ENCODE assay signal across 9 cellular contexts in genomic region chr14:23327947-23328744, GRCh38. TPM values are rescaled to one million over a fixed set of nuclear protein-coding genes. Genes with fewer than 3 reads are reported as not detected.
DNase-seq lines count a peak whose midpoint lies in the region; ATAC-seq and TF ChIP-seq lines count a peak whose summit lies in the region.
"Had no signal": no experiment of that assay in that cellular context is flagged by ENCODE, and none has a peak within 500 bp of the region (broad histone marks: within the 10 kb centered on the region; RNA-seq: fewer than 3 reads in every experiment).

No MANE protein-coding gene starts in this region.

- no peak overlapping the region for H3K4me3 ChIP-seq in sigmoid colon
- H3K4me3 ChIP-seq: BLaER1 had no signal

- TF ChIP-seq POLR2A in sigmoid colon (IDR thresholded peaks at IDR 0.05): no peak

- WGBS in sigmoid colon, 2 donors: 32 to 48% methylated on average over 4 of the region's 4 CpGs

- TF ChIP-seq CTCF in sigmoid colon (IDR thresholded peaks at IDR 0.05): peak; percentile 77 to 90 (median 85)

- H3K4me1 ChIP-seq in sigmoid colon: peaks cover 0 to 14% (median 5%) of the 10 kb centered on the region in 4 donors

- intact Hi-C loops in left ventricle myocardium superior (cut with micrococcal nuclease): loop anchor here (10.0 kb wide), 1 partner anchor 127 kb away; no protein-coding TSS in a partner anchor
- intact Hi-C loops in sigmoid colon (cut with DNase I): loop anchor here (1.0 to 10.0 kb wide), 3 partner anchors 52 to 227 kb away; partner anchors contain the start of genes NGDN, THTPA and ZFHX2

- no peak for TF ChIP-seq EP300 in sigmoid colon (IDR thresholded peaks at IDR 0.05)

- ATAC-seq in left ventricle myocardium superior: peak; percentile 68
- no peak for ATAC-seq in HG02763 (IDR thresholded peaks at IDR 0.05; ENCODE audit: unreplicated experiment)

- peaks cover 17 to 26% (median 19%) of the 10 kb centered on the region in 4 donors for H3K36me3 ChIP-seq in sigmoid colon

- H3K27me3 ChIP-seq in sigmoid colon: no peaks in the 10 kb centered on the region
- H3K27me3 ChIP-seq: BLaER1 had no signal

- DNase-seq in NCI-H187 (lab: John Stamatoyannopoulos, UW): peak; percentile 20 to 50
- DNase-seq in NCI-H187 treated with DMSO at 0.1 percent for 48 hours (lab: John Stamatoyannopoulos, UW): no peak
- DNase-seq in NCI-H1092 treated with DMSO at 0.1 percent for 48 hours (lab: John Stamatoyannopoulos, UW): peak; percentile 78
- peak; percentile 70 for DNase-seq in SW480 (ENCODE audit: low spot score)
- peak; percentile 73 for DNase-seq in amniotic epithelial cell (ENCODE audit: low read depth)
- DNase-seq in left ventricle myocardium superior: no peak
- DNase-seq in sigmoid colon: peak; percentile 87

- no peaks in the 10 kb centered on the region for H3K9me3 ChIP-seq in sigmoid colon
- H3K9me3 ChIP-seq: BLaER1 had no signal

- no peak overlapping the region for H3K27ac ChIP-seq in sigmoid colon
- H3K27ac ChIP-seq: BLaER1 had no signal

RNA-seq across cellular contexts. Expression of gene PABPN1, which starts 6.9 kb away (rescaled TPM):
- total RNA-seq in left ventricle myocardium superior: 76.8 TPM
- 10 to 100 TPM; 38.3 to 71.5 (median 48.3) TPM for total RNA-seq in sigmoid colon
- 100 to 1,000 TPM in 1 of 3 donors, 10 to 100 TPM in 2; 69.1 to 137 (median 76.3) TPM for polyA plus RNA-seq in sigmoid colon

RNA-seq across cellular contexts. Expression of gene BCL2L2, which starts 21.5 kb away (rescaled TPM):
- total RNA-seq in left ventricle myocardium superior (38.3 TPM), sigmoid colon (100 to 1,000 TPM in 2 of 4 donors, 10 to 100 TPM in 2; 75.9 to 118 (median 101) TPM)
- polyA plus RNA-seq in sigmoid colon: 10 to 100 TPM; 57.0 to 63.3 (median 61.9) TPM

RNA-seq across cellular contexts. Expression of gene SLC22A17, which starts 24.5 kb away (rescaled TPM):
- 10.7 TPM for total RNA-seq in left ventricle myocardium superior
- total RNA-seq in sigmoid colon: 10 to 100 TPM; 18.1 to 38.8 (median 26.3) TPM
- 10 to 100 TPM in 1 of 3 donors, under 1 TPM in 2; 0.60 to 10.6 (median 0.92) TPM for polyA plus RNA-seq in sigmoid colon

RNA-seq across cellular contexts. Expression of gene PPP1R3E, which starts 25.5 kb away (rescaled TPM):
- 11.6 TPM for total RNA-seq in left ventricle myocardium superior
- total RNA-seq in sigmoid colon: 10 to 100 TPM in 1 of 4 donors, 1 to 10 TPM in 3; 4.5 to 10.7 (median 8.9) TPM
- 10 to 100 TPM in 1 of 3 donors, 1 to 10 TPM in 2; 2.5 to 12.9 (median 3.6) TPM for polyA plus RNA-seq in sigmoid colon

RNA-seq across cellular contexts. Expression of gene EFS, which starts 36.8 kb away (rescaled TPM):
- 3.3 TPM for total RNA-seq in left ventricle myocardium superior
- total RNA-seq in sigmoid colon: 10 to 100 TPM in 3 of 4 donors, 1 to 10 TPM in 1; 10.0 to 19.9 (median 11.5) TPM
- 1 to 10 TPM in 2 of 3 donors, under 1 TPM in 1; 0.46 to 3.0 (median 2.9) TPM for polyA plus RNA-seq in sigmoid colon

Comparison
In these comparisons a context has a peak if more than half of its experiments do, and no peak if none do; other contexts are left out.
1. DNase-seq: peak in NCI-H187 (2 of 2), NCI-H1092 treated with DMSO at 0.1 percent for 48 hours (single experiment), SW480 (single experiment), amniotic epithelial cell (single experiment) and sigmoid colon (single experiment); none in NCI-H187 treated with DMSO at 0.1 percent for 48 hours (single experiment) and left ventricle myocardium superior (single experiment).